11 cellular contexts compared by ENCODE assay signal in genomic region chr4:54062392-54062791, GRCh38. TPM values are rescaled to one million over a fixed set of nuclear protein-coding genes. Genes with fewer than 3 reads are reported as not detected.
DNase-seq lines count a peak whose midpoint lies in the region; ATAC-seq and TF ChIP-seq lines count a peak whose summit lies in the region.
"Had no signal": no experiment of that assay in that cellular context is flagged by ENCODE, and none has a peak within 500 bp of the region (broad histone marks: within the 10 kb centered on the region; RNA-seq: fewer than 3 reads in every experiment).

No MANE protein-coding gene starts in this region.

- H3K27ac ChIP-seq in heart left ventricle (peak overlapping the region in 2 of 12 donors; percentile 90 to 97), brain microvascular endothelial cell (no peak overlapping the region), urinary bladder (ENCODE audit: low read depth) (no peak overlapping the region)

- intact Hi-C loops in heart left ventricle (cut with DNase I) = loop anchor here in 6 of 10 donors (5.0 to 10.0 kb wide), 5 partner anchors 40 to 358 kb away; partner anchors contain the start of genes GSX2 (in 1 of the 6) and PDGFRA (in 1 of the 6)
- intact Hi-C loops in cardiac septum (cut with DNase I) = loop anchor here (5.0 to 10.0 kb wide), 2 partner anchors 130 to 358 kb away; no protein-coding TSS in a partner anchor
- intact Hi-C loops in mucosa of descending colon (cut with DNase I, micrococcal nuclease) = no loop called here

- peaks cover 8 to 82% (median 65%) of the 10 kb centered on the region in 12 donors for H3K4me1 ChIP-seq in heart left ventricle
- peaks cover 23% of the 10 kb centered on the region for H3K4me1 ChIP-seq in mononuclear cell (ENCODE audit: insufficient read depth, low read length)
- H3K4me1 ChIP-seq in urinary bladder (ENCODE audit: insufficient read depth) = no peaks in the 10 kb centered on the region
- peaks cover 26% of the 10 kb centered on the region for H3K4me1 ChIP-seq in mucosa of descending colon (ENCODE audit: low read depth)

- DNase-seq in heart left ventricle (no peak), cardiac septum (ENCODE audit: low spot score) (no peak), brain microvascular endothelial cell (no peak), mucosa of descending colon (no peak), MV-4-11 (lab: John Stamatoyannopoulos, UW) (no peak), amniotic stem cell (lab: John Stamatoyannopoulos, UW) (no peak)
- DNase-seq: DMS79, GOT3 had no signal

- no peaks in the 10 kb centered on the region for H3K36me3 ChIP-seq in heart left ventricle
- H3K36me3 ChIP-seq in brain microvascular endothelial cell (replicated peaks) = no peaks in the 10 kb centered on the region
- no peaks in the 10 kb centered on the region for H3K36me3 ChIP-seq in urinary bladder (ENCODE audit: insufficient read depth)
- no peaks in the 10 kb centered on the region for H3K36me3 ChIP-seq in mucosa of descending colon (ENCODE audit: low read depth)

- 63 to 74% (median 68%) methylated on average over 3 of the region's 3 CpGs for WGBS in heart left ventricle, 4 donors
- WGBS in urinary bladder = 63% methylated on average over 3 of the region's 3 CpGs

- in situ Hi-C loops in brain microvascular endothelial cell (cut with HindIII; ENCODE audit: low pct_ligation_motif_present, low sequenced_read_pairs) = no loop called here

- TF ChIP-seq CTCF in heart left ventricle (IDR thresholded peaks at IDR 0.05) = no peak
- TF ChIP-seq CTCF in brain microvascular endothelial cell (IDR thresholded peaks at IDR 0.05; ENCODE audit: low read depth, low read length, missing control alignments) = no peak
- TF ChIP-seq CTCF in mucosa of descending colon (IDR thresholded peaks at IDR 0.05) = no peak

- no peak for TF ChIP-seq POLR2A in heart left ventricle (IDR thresholded peaks at IDR 0.05)

- H3K9me3 ChIP-seq in heart left ventricle = no peaks in the 10 kb centered on the region
- no peaks in the 10 kb centered on the region for H3K9me3 ChIP-seq in mononuclear cell (ENCODE audit: low read depth, low read length)
- no peaks in the 10 kb centered on the region for H3K9me3 ChIP-seq in mucosa of descending colon

- ATAC-seq in heart left ventricle (no peak), mucosa of descending colon (no peak)

- H3K27me3 ChIP-seq in heart left ventricle = no peaks in the 10 kb centered on the region
- no peaks in the 10 kb centered on the region for H3K27me3 ChIP-seq in brain microvascular endothelial cell (replicated peaks)
- H3K27me3 ChIP-seq in mononuclear cell (ENCODE audit: insufficient read depth, low read length) = no peaks in the 10 kb centered on the region

- H3K4me3 ChIP-seq in heart left ventricle (peak overlapping the region in 10 of 12 donors; percentile 84 to 100 (median 96)), brain microvascular endothelial cell (ENCODE audit: low read depth, low read length) (peak overlapping the region; percentile 83), mononuclear cell (ENCODE audit: low read length) (peak overlapping the region; percentile 12), urinary bladder (ENCODE audit: low read depth, low read length) (peak overlapping the region; percentile 95), mucosa of descending colon (no peak overlapping the region)

RNA-seq across cellular contexts. Expression of gene CHIC2, which starts 2.0 kb away (rescaled TPM):
- total RNA-seq in heart left ventricle (10 to 100 TPM in 6 of 9 donors, 1 to 10 TPM in 3; 5.5 to 17.3 (median 11.2) TPM), cardiac septum (12.4 TPM), mononuclear cell (101 TPM), urinary bladder (39.5 TPM), mucosa of descending colon (10 to 100 TPM; 22.6 to 27.5 (median 22.9) TPM)
- polyA plus RNA-seq in heart left ventricle (10 to 100 TPM in 1 of 2 donors, 1 to 10 TPM in 1; 5.9 to 17.8 TPM), urinary bladder (27.3 TPM)

RNA-seq across cellular contexts. Expression of gene GSX2, which starts 37.6 kb away (rescaled TPM):
- total RNA-seq in heart left ventricle (not detected), cardiac septum (not detected), mononuclear cell (not detected), urinary bladder (not detected), mucosa of descending colon (not detected)
- polyA plus RNA-seq in heart left ventricle (under 1 TPM in 1 of 2 donors, not detected in 1; 0.04 TPM), urinary bladder (not detected)
- total RNA-seq: myocyte had no signal

Comparison
In these comparisons a context has a peak if more than half of its experiments do, and no peak if none do; other contexts are left out.
1. intact Hi-C loops: an anchor here in heart left ventricle (5.0 to 10.0 kb wide) and cardiac septum (5.0 to 10.0 kb wide); none called in mucosa of descending colon.